Comparison of ENCODE assay signal across 19 cellular contexts in the genomic region with DNA sequence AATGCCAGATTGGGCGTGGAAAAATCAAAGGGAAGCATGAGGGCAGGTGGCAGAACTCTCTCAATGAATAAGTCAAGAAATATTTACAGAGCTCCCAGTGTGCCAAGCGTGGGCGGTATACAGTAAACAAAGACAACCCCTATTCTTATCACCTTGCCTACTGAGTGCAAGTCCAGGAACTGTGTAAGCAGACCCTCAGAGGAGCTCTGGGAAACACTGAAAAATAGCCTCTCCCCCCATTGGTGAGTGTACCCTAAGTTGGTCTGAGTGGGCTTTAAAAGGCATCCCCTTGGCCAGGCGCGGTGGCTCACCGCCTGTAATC. TPM values are rescaled to one million over a fixed set of nuclear protein-coding genes. Genes with fewer than 3 reads are reported as not detected.
DNase-seq lines count a peak whose midpoint lies in the region; ATAC-seq and TF ChIP-seq lines count a peak whose summit lies in the region.
"Had no signal": no experiment of that assay in that cellular context is flagged by ENCODE, and none has a peak within 500 bp of the region (broad histone marks: within the 10 kb centered on the region; RNA-seq: fewer than 3 reads in every experiment).

No MANE protein-coding gene starts in this region.

- intact Hi-C loops in Calu3 (cut with micrococcal nuclease; ENCODE audit: unreplicated experiment) = no loop called here

- H3K9me3 Mint-ChIP-seq in Calu3 (ENCODE audit: low read depth, unreplicated experiment) (peaks cover 4% of the 10 kb centered on the region), neural progenitor cell (peaks cover 5% of the 10 kb centered on the region)
- H3K9me3 Mint-ChIP-seq: dendritic cell treated with granulocyte-macrophage colony-stimulating factor and Interleukin-4, amounts not matched to agents 40 ng/mL and 50 ng/mL, for 4 days had no signal

- TF ChIP-seq CTCF in Calu3 (IDR thresholded peaks at IDR 0.05; ENCODE audit: unreplicated experiment) (no peak), epithelial cell of esophagus (IDR thresholded peaks at IDR 0.05; ENCODE audit: insufficient read depth, low read depth, low read length, missing control alignments) (no peak), neural progenitor cell (IDR thresholded peaks at IDR 0.05) (no peak)

- H3K27ac Mint-ChIP-seq in Calu3 (ENCODE audit: unreplicated experiment) (no peak overlapping the region), neural progenitor cell (no peak overlapping the region)
- H3K27ac Mint-ChIP-seq: activated CD8-positive, alpha-beta T cell treated with anti-CD3 and anti-CD28 coated beads for 36 hours had no signal

- H3K36me3 ChIP-seq in HUES64 (ENCODE audit: insufficient read depth, low read length) (no peaks in the 10 kb centered on the region), neural progenitor cell (no peaks in the 10 kb centered on the region)
- H3K36me3 ChIP-seq: SJCRH30, upper lobe of right lung had no signal

- 94% methylated on average over 6 of the region's 6 CpGs for WGBS in HUES64

- H3K9me3 ChIP-seq in HUES64 (ENCODE audit: insufficient read depth, low read depth, low read length) (no peaks in the 10 kb centered on the region), neural progenitor cell (ENCODE audit: low read depth) (no peaks in the 10 kb centered on the region)
- H3K9me3 ChIP-seq: mucosa of descending colon, SJCRH30, upper lobe of right lung had no signal

- ATAC-seq in SK-N-SH treated with all-trans-retinoic acid at 6 μM for 48 hours = no peak
- ATAC-seq: PC-3 had no signal

- DNase-seq in Calu3 = no peak
- peak; percentile 40 for DNase-seq in epithelial cell of esophagus (ENCODE audit: low read depth)
- DNase-seq in neural progenitor cell (ENCODE audit: low spot score) = no peak
- no peak for DNase-seq in HuH-7.5 (ENCODE audit: low spot score)
- DNase-seq in NCI-H1694 (lab: John Stamatoyannopoulos, UW) = no peak
- DNase-seq: activated T-cell treated with anti-CD3 and anti-CD28 coated beads, Interleukin-2, amount 50 U/mL, for 1 hour; erythroblast; foreskin melanocyte; NCI-H1436 treated with DMSO at 0.1 percent for 48 hours; PC-3; SJCRH30; stimulated activated CD4-positive, alpha-beta T cell treated with anti-CD3 and anti-CD28 coated beads, Interleukin-2, amount 100 ng/mL, for 48 hours; upper lobe of right lung had no signal

- H3K4me3 ChIP-seq in HUES64 (ENCODE audit: low read length) = peak overlapping the region; percentile 61
- H3K4me3 ChIP-seq in epithelial cell of esophagus (ENCODE audit: low read length) = no peak overlapping the region
- peak overlapping the region; percentile 50 for H3K4me3 ChIP-seq in neural progenitor cell
- H3K4me3 ChIP-seq: mucosa of descending colon, SJCRH30 had no signal

- peaks cover 63% of the 10 kb centered on the region for H3K27me3 Mint-ChIP-seq in Calu3 (ENCODE audit: unreplicated experiment)
- peaks cover 14% of the 10 kb centered on the region for H3K27me3 Mint-ChIP-seq in neural progenitor cell (ENCODE audit: insufficient read depth, low read depth)

- H3K9ac ChIP-seq in HUES64 (ENCODE audit: low read depth, low read length) (no peak overlapping the region), neural progenitor cell (no peak overlapping the region)

- H4K20me1 ChIP-seq in neural progenitor cell (ENCODE audit: low read depth) = no peaks in the 10 kb centered on the region

- BruUV-seq in Calu3 (replicated peaks; lab: Mats Ljungman, UMichigan) = no TSS peak

- peak overlapping the region; percentile 89 for H2AFZ ChIP-seq in neural progenitor cell (replicated peaks)

- H3K4me3 Mint-ChIP-seq in Calu3 (ENCODE audit: low read depth, unreplicated experiment) (peak overlapping the region; percentile 73), neural progenitor cell (peak overlapping the region; percentile 89)

- peaks cover 9% of the 10 kb centered on the region for H3F3A ChIP-seq in neural progenitor cell (ENCODE audit: low read depth)

- H3K4me1 Mint-ChIP-seq in Calu3 (ENCODE audit: low read depth, unreplicated experiment) (peaks cover 15% of the 10 kb centered on the region), neural progenitor cell (peaks cover 17% of the 10 kb centered on the region)

- H3K4me1 ChIP-seq in HUES64 (ENCODE audit: insufficient read depth, low read length) = 0 out of 2 replicates have a peak, but pooled peaks cover 3% of the 10 kb centered on the region
- H3K4me1 ChIP-seq in neural progenitor cell = no peaks in the 10 kb centered on the region

- H3K27ac ChIP-seq in HUES64 (ENCODE audit: low read depth, low read length) = no peak overlapping the region
- H3K27ac ChIP-seq in neural progenitor cell = no peak overlapping the region
- H3K27ac ChIP-seq: SJCRH30, upper lobe of right lung had no signal

- H3K36me3 Mint-ChIP-seq in Calu3 (ENCODE audit: insufficient read depth, unreplicated experiment) (peaks cover 14% of the 10 kb centered on the region), neural progenitor cell (no peaks in the 10 kb centered on the region)

- H3K27me3 ChIP-seq in HUES64 (ENCODE audit: insufficient read depth, low read length) (peaks cover 34% of the 10 kb centered on the region), neural progenitor cell (peaks cover 20% of the 10 kb centered on the region)
- H3K27me3 ChIP-seq: SJCRH30 had no signal

- peak overlapping the region; percentile 80 for H3K4me2 ChIP-seq in neural progenitor cell

- CTCF ChIA-PET in Calu3 (lab: Charles Lee) = no interaction called here

- H3K79me2 ChIP-seq in neural progenitor cell (ENCODE audit: low read depth) = no peaks in the 10 kb centered on the region

TF ChIP-seq in SK-N-SH treated with all-trans-retinoic acid at 6 μM for 48 hours, 23 proteins besides CTCF, POLR2A, EP300 and RAD21:
- TF ChIP-seq ESRRG (CRISPR knock-in tag; IDR thresholded peaks at IDR 0.05) (no peak), ARNTL (CRISPR knock-in tag; IDR thresholded peaks at IDR 0.05; ENCODE audit: borderline replicate concordance, low read depth) (no peak), ZNF8 (CRISPR knock-in tag; IDR thresholded peaks at IDR 0.05) (no peak), RARB (CRISPR knock-in tag; IDR thresholded peaks at IDR 0.05) (no peak), PPARA (CRISPR knock-in tag; IDR thresholded peaks at IDR 0.05; ENCODE audit: borderline replicate concordance) (no peak), OSR1 (CRISPR knock-in tag; IDR thresholded peaks at IDR 0.05) (no peak), ZFP30 (CRISPR knock-in tag; IDR thresholded peaks at IDR 0.05) (no peak), SNAI2 (CRISPR knock-in tag; IDR thresholded peaks at IDR 0.05) (no peak), ZNF70 (CRISPR knock-in tag; IDR thresholded peaks at IDR 0.05) (no peak), ZFP3 (CRISPR knock-in tag; IDR thresholded peaks at IDR 0.05) (no peak), BACH2 (CRISPR knock-in tag; IDR thresholded peaks at IDR 0.05; ENCODE audit: borderline replicate concordance) (no peak), GLIS3 (CRISPR knock-in tag; IDR thresholded peaks at IDR 0.05) (no peak), ZNF565 (CRISPR knock-in tag; conservative IDR thresholded peaks at IDR 0.05; ENCODE audit: low read depth) (no peak)
- TF ChIP-seq, protein P1, sequence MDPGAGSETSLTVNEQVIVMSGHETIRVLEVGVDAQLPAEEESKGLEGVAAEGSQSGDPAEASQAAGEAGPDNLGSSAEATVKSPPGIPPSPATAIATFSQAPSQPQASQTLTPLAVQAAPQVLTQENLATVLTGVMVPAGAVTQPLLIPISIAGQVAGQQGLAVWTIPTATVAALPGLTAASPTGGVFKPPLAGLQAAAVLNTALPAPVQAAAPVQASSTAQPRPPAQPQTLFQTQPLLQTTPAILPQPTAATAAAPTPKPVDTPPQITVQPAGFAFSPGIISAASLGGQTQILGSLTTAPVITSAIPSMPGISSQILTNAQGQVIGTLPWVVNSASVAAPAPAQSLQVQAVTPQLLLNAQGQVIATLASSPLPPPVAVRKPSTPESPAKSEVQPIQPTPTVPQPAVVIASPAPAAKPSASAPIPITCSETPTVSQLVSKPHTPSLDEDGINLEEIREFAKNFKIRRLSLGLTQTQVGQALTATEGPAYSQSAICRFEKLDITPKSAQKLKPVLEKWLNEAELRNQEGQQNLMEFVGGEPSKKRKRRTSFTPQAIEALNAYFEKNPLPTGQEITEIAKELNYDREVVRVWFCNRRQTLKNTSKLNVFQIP (CRISPR knock-in tag; IDR thresholded peaks at IDR 0.05; ENCODE audit: borderline replicate concordance, low read depth) = no peak
- TF ChIP-seq, protein P2, sequence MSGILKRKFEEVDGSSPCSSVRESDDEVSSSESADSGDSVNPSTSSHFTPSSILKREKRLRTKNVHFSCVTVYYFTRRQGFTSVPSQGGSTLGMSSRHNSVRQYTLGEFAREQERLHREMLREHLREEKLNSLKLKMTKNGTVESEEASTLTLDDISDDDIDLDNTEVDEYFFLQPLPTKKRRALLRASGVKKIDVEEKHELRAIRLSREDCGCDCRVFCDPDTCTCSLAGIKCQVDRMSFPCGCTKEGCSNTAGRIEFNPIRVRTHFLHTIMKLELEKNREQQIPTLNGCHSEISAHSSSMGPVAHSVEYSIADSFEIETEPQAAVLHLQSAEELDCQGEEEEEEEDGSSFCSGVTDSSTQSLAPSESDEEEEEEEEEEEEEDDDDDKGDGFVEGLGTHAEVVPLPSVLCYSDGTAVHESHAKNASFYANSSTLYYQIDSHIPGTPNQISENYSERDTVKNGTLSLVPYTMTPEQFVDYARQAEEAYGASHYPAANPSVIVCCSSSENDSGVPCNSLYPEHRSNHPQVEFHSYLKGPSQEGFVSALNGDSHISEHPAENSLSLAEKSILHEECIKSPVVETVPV (CRISPR knock-in tag; IDR thresholded peaks at IDR 0.05) = no peak

RNA-seq across cellular contexts. Expression of a gene that starts 1.2 kb away (rescaled TPM):
- total RNA-seq in Calu3 (2022) (not detected in 2 replicates), neural progenitor cell (ENCODE audit: low replicate concordance) (5.8 and 6.9 TPM in 2 replicates)
- polyA plus RNA-seq in HUES64 (2013, experiment 1 of 2) = 4.6 TPM
- 4.4 TPM for polyA plus RNA-seq in HUES64 (2013, experiment 2 of 2)
- total RNA-seq: left cardiac atrium, mucosa of descending colon, PC-3, SJCRH30, upper lobe of right lung had no signal

RNA-seq across cellular contexts. Expression of a gene that starts 1.2 kb away (rescaled TPM):
- total RNA-seq in Calu3 (2022) (not detected in 2 replicates), neural progenitor cell (ENCODE audit: low replicate concordance) (not detected in 2 replicates)
- polyA plus RNA-seq in HUES64 (2013, experiment 1 of 2) = not detected
- polyA plus RNA-seq in HUES64 (2013, experiment 2 of 2) = not detected
- total RNA-seq: activated CD8-positive, alpha-beta T cell treated with anti-CD3 and anti-CD28 coated beads for 36 hours; left cardiac atrium; mucosa of descending colon; PC-3; SJCRH30; upper lobe of right lung had no signal

RNA-seq across cellular contexts. Expression of a gene that starts 50.6 kb away (rescaled TPM):
- total RNA-seq in Calu3 (2022) (61.4 and 67.2 TPM in 2 replicates), neural progenitor cell (ENCODE audit: low replicate concordance) (81.4 and 107 TPM in 2 replicates)
- polyA plus RNA-seq in HUES64 (2013, experiment 1 of 2) = 57.6 TPM
- 69.2 TPM for polyA plus RNA-seq in HUES64 (2013, experiment 2 of 2)
- total RNA-seq: PC-3 had no signal
